23 cellular contexts compared by ENCODE assay signal in the genomic region with DNA sequence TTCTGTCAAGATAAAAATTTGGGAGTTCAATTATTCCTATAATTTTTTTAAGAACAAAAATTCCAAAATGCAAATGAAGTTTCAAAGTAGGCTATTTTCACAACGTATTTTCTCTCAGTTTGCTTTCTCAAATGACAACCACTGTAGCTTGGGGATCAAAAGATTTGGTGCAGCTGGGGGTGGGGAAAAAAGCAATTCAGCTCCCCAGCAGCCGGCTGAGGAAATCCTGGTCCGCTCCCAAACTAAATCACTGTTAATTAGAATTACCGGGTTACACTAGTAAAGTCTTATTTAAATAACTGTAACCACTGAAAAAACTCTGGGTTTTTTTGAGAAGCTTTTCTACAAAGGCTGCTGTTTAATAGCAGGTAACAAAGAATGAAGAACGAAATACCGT. TPM values are rescaled to one million over a fixed set of nuclear protein-coding genes. Genes with fewer than 3 reads are reported as not detected.
DNase-seq lines count a peak whose midpoint lies in the region; ATAC-seq and TF ChIP-seq lines count a peak whose summit lies in the region.
"Had no signal": no experiment of that assay in that cellular context is flagged by ENCODE, and none has a peak within 500 bp of the region (broad histone marks: within the 10 kb centered on the region; RNA-seq: fewer than 3 reads in every experiment).

No MANE protein-coding gene starts in this region.

- H3K27me3 ChIP-seq in OCI-LY1 (ENCODE audit: insufficient read depth, low read length) (no peaks in the 10 kb centered on the region), ectodermal cell (ENCODE audit: control insufficient read depth, insufficient read depth, low read length, poor library complexity, severe bottlenecking) (no peaks in the 10 kb centered on the region), foreskin keratinocyte (peaks cover 58% of the 10 kb centered on the region)

- no peaks in the 10 kb centered on the region for H3K9me2 ChIP-seq in OCI-LY1 (ENCODE audit: low read depth, low read length)

- TF ChIP-seq CTCF in OCI-LY1 (IDR thresholded peaks at IDR 0.05; ENCODE audit: low read length) (no peak), foreskin keratinocyte (conservative IDR thresholded peaks at IDR 0.05) (no peak)

- DNase-seq in DMS 273 (lab: John Stamatoyannopoulos, UW; ENCODE audit: unreplicated experiment) (peak; percentile 27), DMS 273 treated with DMSO at 0.1 percent for 48 hours (lab: John Stamatoyannopoulos, UW) (no peak), foreskin keratinocyte (no peak), anterior cingulate cortex (lab: John Stamatoyannopoulos, UW) (no peak)
- DNase-seq: Caco-2; CD4-positive, alpha-beta memory T cell; DMS153; GDM1; IMR-90; NCI-H1105; NCI-H146; NCI-H2029 treated with DMSO at 0.1 percent for 48 hours; NK-92 treated with Interleukin-12 subunit alpha and Interleukin-12 subunit beta, amount 100 ng/mL, for 24 hours; Right ventricle myocardium superior; T-helper 17 cell had no signal

- H3K9me3 ChIP-seq in OCI-LY1 (ENCODE audit: low read length) (no peaks in the 10 kb centered on the region), ectodermal cell (ENCODE audit: control insufficient read depth, low read length) (no peaks in the 10 kb centered on the region)
- H3K9me3 ChIP-seq: BLaER1 treated with 17β-estradiol and CSF1 and Interleukin-3, amounts not matched to agents 10 nM and 100 nM; Caco-2 had no signal

- peak overlapping the region; percentile 5 for H3K27ac ChIP-seq in OCI-LY1 (ENCODE audit: low read depth, low read length, poor library complexity, severe bottlenecking)
- peak overlapping the region; percentile 72 for H3K27ac ChIP-seq in ectodermal cell (ENCODE audit: insufficient read depth, low read depth, low read length, poor library complexity, severe bottlenecking)
- H3K27ac ChIP-seq in foreskin keratinocyte: no peak overlapping the region
- H3K27ac ChIP-seq: 22Rv1; BLaER1 treated with 17β-estradiol and CSF1 and Interleukin-3, amounts not matched to agents 10 nM and 100 nM; GM23248; KMS-11 had no signal

- H3K36me3 ChIP-seq in OCI-LY1 (ENCODE audit: insufficient read depth, low read length): no peaks in the 10 kb centered on the region
- H3K36me3 ChIP-seq in ectodermal cell (ENCODE audit: control insufficient read depth, insufficient read depth, low read length): no peaks in the 10 kb centered on the region
- H3K36me3 ChIP-seq: BLaER1 treated with 17β-estradiol and CSF1 and Interleukin-3, amounts not matched to agents 10 nM and 100 nM had no signal

- no peak overlapping the region for H3K9ac ChIP-seq in OCI-LY1 (ENCODE audit: low read length)
- H3K9ac ChIP-seq: BLaER1 treated with 17β-estradiol and CSF1 and Interleukin-3, amounts not matched to agents 10 nM and 100 nM; GM23248; KMS-11 had no signal

- ATAC-seq in HG03354 (IDR thresholded peaks at IDR 0.05; ENCODE audit: poor library complexity, severe bottlenecking, unreplicated experiment) (no peak), foreskin keratinocyte (no peak), HG02981 (IDR thresholded peaks at IDR 0.05; ENCODE audit: unreplicated experiment) (no peak)

- no peaks in the 10 kb centered on the region; the same call in 1 of the 2 replicates for H3F3A ChIP-seq in OCI-LY1 (ENCODE audit: insufficient read depth, low read length)

- peaks cover 4% of the 10 kb centered on the region; the same call in 1 of the 2 replicates for H3K79me2 ChIP-seq in OCI-LY1 (ENCODE audit: insufficient read depth, low read length)

- H3K4me1 ChIP-seq in OCI-LY1 (ENCODE audit: insufficient read depth, low read length, severe bottlenecking): peaks cover 68% of the 10 kb centered on the region
- peaks cover 50% of the 10 kb centered on the region for H3K4me1 ChIP-seq in ectodermal cell (ENCODE audit: control insufficient read depth, insufficient read depth, low read length)
- H3K4me1 ChIP-seq in foreskin keratinocyte: no peaks in the 10 kb centered on the region
- H3K4me1 ChIP-seq: Caco-2 had no signal

- H4K20me1 ChIP-seq in OCI-LY1 (ENCODE audit: insufficient read depth, low read length): no peaks in the 10 kb centered on the region

- 3 to 6% methylated on average over 3 to 6 of the region's 6 CpGs for WGBS in ectodermal cell, 2 experiments

- H2AFZ ChIP-seq in OCI-LY1 (ENCODE audit: low read length): no peak overlapping the region
- H2AFZ ChIP-seq: GM23248 had no signal

- peak overlapping the region; percentile 34; the same call in 1 of the 2 replicates for H3K4me2 ChIP-seq in OCI-LY1 (ENCODE audit: low read length)
- H3K4me2 ChIP-seq: KMS-11 had no signal

- H3K4me3 ChIP-seq in OCI-LY1 (ENCODE audit: low read depth, low read length, poor library complexity, severe bottlenecking) (peak overlapping the region; percentile 7), ectodermal cell (ENCODE audit: insufficient read depth, low read depth, low read length) (peak overlapping the region; percentile 20)
- H3K4me3 ChIP-seq: BLaER1 treated with 17β-estradiol and CSF1 and Interleukin-3, amounts not matched to agents 10 nM and 100 nM; GM23248 had no signal

RNA-seq across cellular contexts. Expression of gene NR6A1, which starts 5.7 kb away (rescaled TPM):
- 247 TPM for polyA plus RNA-seq in ectodermal cell (2013, experiment 1 of 4)
- 281 TPM for polyA plus RNA-seq in ectodermal cell (2013, experiment 2 of 4)
- polyA plus RNA-seq in ectodermal cell (2013, experiment 3 of 4): 175 TPM
- 190 TPM for polyA plus RNA-seq in ectodermal cell (2013, experiment 4 of 4)
- total RNA-seq in foreskin keratinocyte: 0.68 and 1.0 TPM in 2 replicates
- 0.18 and 0.39 TPM in 2 replicates for polyA plus RNA-seq in foreskin keratinocyte
- total RNA-seq: GM23248 had no signal
- polyA plus RNA-seq: CD4-positive, alpha-beta memory T cell had no signal

RNA-seq across cellular contexts. Expression of gene OLFML2A, which starts 11.5 kb away (rescaled TPM):
- polyA plus RNA-seq in ectodermal cell (2013, experiment 1 of 4): 9.5 TPM
- 8.0 TPM for polyA plus RNA-seq in ectodermal cell (2013, experiment 2 of 4)
- polyA plus RNA-seq in ectodermal cell (2013, experiment 3 of 4): 6.0 TPM
- 5.8 TPM for polyA plus RNA-seq in ectodermal cell (2013, experiment 4 of 4)
- 1.3 and 3.1 TPM in 2 replicates for total RNA-seq in foreskin keratinocyte
- 0.51 and 1.5 TPM in 2 replicates for polyA plus RNA-seq in foreskin keratinocyte
- total RNA-seq: CD4-positive, alpha-beta memory T cell; T-helper 17 cell had no signal
- polyA plus RNA-seq: CD4-positive, alpha-beta memory T cell had no signal
